Comparison of ENCODE assay signal across 10 cellular contexts in the genomic region with DNA sequence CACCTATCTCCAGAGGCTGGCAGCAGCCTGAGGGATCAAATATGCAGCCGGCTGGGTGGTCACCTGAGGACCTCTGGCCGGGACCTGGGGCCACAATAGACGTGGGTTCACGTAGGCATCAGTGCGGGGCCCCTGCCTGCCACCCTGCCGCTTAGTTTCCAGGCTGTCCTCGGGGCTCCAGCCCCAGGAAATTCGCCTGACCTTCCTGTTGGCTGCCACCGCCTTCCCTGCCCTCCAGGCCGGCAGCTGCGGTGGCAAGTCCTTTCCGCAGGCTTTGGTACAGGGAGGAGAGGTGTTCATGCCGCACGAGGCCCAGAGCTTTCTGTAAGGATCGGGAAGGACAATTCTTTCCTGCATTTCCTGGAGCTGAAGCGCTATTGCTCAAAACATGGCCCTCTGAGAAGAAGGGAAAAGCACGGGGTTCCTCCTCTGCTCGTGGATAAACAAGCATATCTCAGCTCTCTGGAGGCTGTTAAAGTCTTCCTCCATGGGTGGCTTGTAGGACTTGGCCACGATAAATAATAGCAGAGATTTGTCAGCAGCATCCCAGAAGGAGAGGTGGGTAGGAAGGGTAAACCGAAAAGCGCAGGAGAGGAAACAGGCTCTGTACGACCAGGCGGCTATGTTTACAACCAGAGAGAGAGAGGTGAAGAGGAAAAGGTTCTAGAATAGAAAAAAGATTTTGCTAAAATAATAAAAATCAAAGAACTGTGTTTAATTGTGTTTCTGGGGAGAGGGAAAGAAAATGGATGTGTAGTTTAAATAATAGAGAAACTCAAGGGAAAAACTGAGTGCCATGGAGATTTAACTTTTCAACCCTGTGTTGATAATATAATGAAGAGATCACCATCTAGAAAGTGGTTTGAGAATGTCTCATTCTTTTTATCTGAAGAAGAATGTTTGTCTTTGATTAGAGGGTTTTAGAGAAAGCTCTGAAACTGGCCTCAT. TPM values are rescaled to one million over a fixed set of nuclear protein-coding genes. Genes with fewer than 3 reads are reported as not detected.
DNase-seq lines count a peak whose midpoint lies in the region; ATAC-seq and TF ChIP-seq lines count a peak whose summit lies in the region.
"Had no signal": no experiment of that assay in that cellular context is flagged by ENCODE, and none has a peak within 500 bp of the region (broad histone marks: within the 10 kb centered on the region; RNA-seq: fewer than 3 reads in every experiment).

No MANE protein-coding gene starts in this region.

- H3K79me2 ChIP-seq in GM23248 (ENCODE audit: insufficient read depth) (peaks cover 65% of the 10 kb centered on the region), mammary epithelial cell (ENCODE audit: insufficient read depth, low read length) (peaks cover 87% of the 10 kb centered on the region)

- no peaks in the 10 kb centered on the region for H3K36me3 Mint-ChIP-seq in activated naive CD8-positive, alpha-beta T cell treated with anti-CD3 and anti-CD28 coated beads, Interleukin-2, amount 50 U/mL, for 24 hours (ENCODE audit: low read depth)

- H3K27me3 Mint-ChIP-seq in activated naive CD8-positive, alpha-beta T cell treated with anti-CD3 and anti-CD28 coated beads, Interleukin-2, amount 50 U/mL, for 24 hours, result peaks cover 68% of the 10 kb centered on the region

- peaks cover 13% of the 10 kb centered on the region; the same call in 1 of the 2 replicates for H3F3A ChIP-seq in GM23248 (ENCODE audit: insufficient read depth)

- no peak for DNase-seq in GM23248
- no peak for DNase-seq in mammary epithelial cell
- DNase-seq in kidney epithelial cell (ENCODE audit: low read depth), result no peak
- DNase-seq in SHP77 (lab: John Stamatoyannopoulos, UW), result no peak
- DNase-seq in hippocampal formation (lab: John Stamatoyannopoulos, UW), result no peak
- no peak for DNase-seq in activated naive CD8-positive, alpha-beta T cell treated with anti-CD3 and anti-CD28 coated beads, Interleukin-2, amount 50 U/mL, for 24 hours
- no peak for DNase-seq in COR-L47 (lab: John Stamatoyannopoulos, UW)
- DNase-seq: activated T-cell treated with anti-CD3 and anti-CD28 coated beads, Interleukin-2, amount 50 U/mL, for 24 hours had no signal

- WGBS in GM23248 (ENCODE audit: low coverage in 1 of 2, low lambda C conversion rate in 2 of 2, missing lambda C conversion rate in 2 of 2), 2 experiments, result 89% methylated on average over 21 to 23 of the region's 23 CpGs
- 44% methylated on average over 14 of the region's 23 CpGs for WGBS in mammary epithelial cell (ENCODE audit: low coverage, missing lambda C conversion rate)

- dilution Hi-C loops in mammary epithelial cell (cut with HindIII; ENCODE audit: low sequenced_read_pairs), result no loop called here

- BruUV-seq in mammary epithelial cell (replicated peaks; lab: Mats Ljungman, UMichigan), result no TSS peak

- no peaks in the 10 kb centered on the region for H3K9me3 Mint-ChIP-seq in activated naive CD8-positive, alpha-beta T cell treated with anti-CD3 and anti-CD28 coated beads, Interleukin-2, amount 50 U/mL, for 24 hours
- H3K9me3 Mint-ChIP-seq: activated T-cell treated with anti-CD3 and anti-CD28 coated beads, Interleukin-2, amount 50 U/mL, for 24 hours had no signal

- no peak for TF ChIP-seq CTCF in mammary epithelial cell (conservative IDR thresholded peaks at IDR 0.05 in 1 of 2, IDR thresholded peaks at IDR 0.05 in 1 of 2; ENCODE audit: extremely low read depth in 1 of 2, insufficient read depth in 1 of 2, low read depth in 1 of 2, low read length in 2 of 2)
- TF ChIP-seq CTCF in kidney epithelial cell (IDR thresholded peaks at IDR 0.05; ENCODE audit: insufficient read depth, low read length, poor library complexity, severe bottlenecking), result no peak

- peaks cover 25% of the 10 kb centered on the region for H3K4me1 ChIP-seq in GM23248 (ENCODE audit: insufficient read depth)
- H3K4me1 ChIP-seq in mammary epithelial cell (ENCODE audit: insufficient read depth, low read length), result peaks cover 46% of the 10 kb centered on the region
- peaks cover 44% of the 10 kb centered on the region for H3K4me1 ChIP-seq in skeletal muscle satellite cell (ENCODE audit: control insufficient read depth, insufficient read depth, low read length)

- intact Hi-C loops in mammary epithelial cell (cut with micrococcal nuclease), result no loop called here

- H3K36me3 ChIP-seq in GM23248 (ENCODE audit: low read depth) (peaks cover 4% of the 10 kb centered on the region; the same call in 1 of the 2 replicates), mammary epithelial cell (ENCODE audit: insufficient read depth, low read length) (no peaks in the 10 kb centered on the region), kidney epithelial cell (ENCODE audit: control insufficient read depth, insufficient read depth, low read length) (peaks cover 5% of the 10 kb centered on the region), skeletal muscle satellite cell (ENCODE audit: insufficient read depth, low read length) (peaks cover 38% of the 10 kb centered on the region)
- H3K36me3 ChIP-seq: BLaER1 treated with 17β-estradiol and CSF1 and Interleukin-3, amounts not matched to agents 10 nM and 100 nM had no signal

- peak overlapping the region; percentile 60 for H3K27ac ChIP-seq in GM23248
- H3K27ac ChIP-seq in mammary epithelial cell (ENCODE audit: insufficient read depth, low read depth, low read length), result no peak overlapping the region
- H3K27ac ChIP-seq: BLaER1 treated with 17β-estradiol and CSF1 and Interleukin-3, amounts not matched to agents 10 nM and 100 nM had no signal

- peak overlapping the region; percentile 33 for H3K4me2 ChIP-seq in GM23248 (ENCODE audit: unreplicated experiment)
- H3K4me2 ChIP-seq in mammary epithelial cell (ENCODE audit: insufficient read depth, low read depth, low read length), result peak overlapping the region; percentile 67
- peak overlapping the region; percentile 52 for H3K4me2 ChIP-seq in skeletal muscle satellite cell (ENCODE audit: low read length)
- H3K4me2 ChIP-seq: BLaER1 treated with 17β-estradiol and CSF1 and Interleukin-3, amounts not matched to agents 10 nM and 100 nM had no signal

- H3K9ac ChIP-seq in GM23248, result peak overlapping the region; percentile 4; the same call in 1 of the 2 replicates
- no peak overlapping the region for H3K9ac ChIP-seq in mammary epithelial cell (ENCODE audit: insufficient read depth, low read length)
- peak overlapping the region; percentile 18 for H3K9ac ChIP-seq in skeletal muscle satellite cell (ENCODE audit: low read depth, low read length)
- H3K9ac ChIP-seq: BLaER1 treated with 17β-estradiol and CSF1 and Interleukin-3, amounts not matched to agents 10 nM and 100 nM had no signal

- H4K20me1 ChIP-seq in GM23248 (ENCODE audit: insufficient read depth) (no peaks in the 10 kb centered on the region), mammary epithelial cell (ENCODE audit: insufficient read depth, low read length) (no peaks in the 10 kb centered on the region)

- no peaks in the 10 kb centered on the region for H3K27me3 ChIP-seq in GM23248 (replicated peaks; ENCODE audit: insufficient read depth)
- H3K27me3 ChIP-seq in mammary epithelial cell (ENCODE audit: insufficient read depth, low read length), result no peaks in the 10 kb centered on the region
- no peaks in the 10 kb centered on the region for H3K27me3 ChIP-seq in kidney epithelial cell (ENCODE audit: control insufficient read depth, insufficient read depth, low read length)
- no peaks in the 10 kb centered on the region for H3K27me3 ChIP-seq in skeletal muscle satellite cell (ENCODE audit: control insufficient read depth, insufficient read depth, low read length)

- in situ Hi-C loops in GM23248 (cut with MboI), result no loop called here
- in situ Hi-C loops in mammary epithelial cell (cut with MboI; ENCODE audit: low sequenced_read_pairs in 2 of 2), result no loop called here

- no peak overlapping the region for H3K4me3 Mint-ChIP-seq in activated naive CD8-positive, alpha-beta T cell treated with anti-CD3 and anti-CD28 coated beads, Interleukin-2, amount 50 U/mL, for 24 hours
- H3K4me3 Mint-ChIP-seq: activated T-cell treated with anti-CD3 and anti-CD28 coated beads, Interleukin-2, amount 50 U/mL, for 24 hours had no signal

- H2AFZ ChIP-seq in GM23248, result no peak overlapping the region
- H2AFZ ChIP-seq in mammary epithelial cell (ENCODE audit: low read depth, low read length), result peak overlapping the region; percentile 67

- H3K9me3 ChIP-seq in GM23248 (ENCODE audit: low read depth), result no peaks in the 10 kb centered on the region
- no peaks in the 10 kb centered on the region for H3K9me3 ChIP-seq in mammary epithelial cell (replicated peaks; ENCODE audit: insufficient read depth, low read length)
- H3K9me3 ChIP-seq in skeletal muscle satellite cell (replicated peaks; ENCODE audit: low read length), result no peaks in the 10 kb centered on the region

- no peak overlapping the region for H3K27ac Mint-ChIP-seq in activated naive CD8-positive, alpha-beta T cell treated with anti-CD3 and anti-CD28 coated beads, Interleukin-2, amount 50 U/mL, for 24 hours
- H3K27ac Mint-ChIP-seq: activated T-cell treated with anti-CD3 and anti-CD28 coated beads, Interleukin-2, amount 50 U/mL, for 24 hours had no signal

- no peak for ATAC-seq in activated naive CD8-positive, alpha-beta T cell treated with anti-CD3 and anti-CD28 coated beads, Interleukin-2, amount 50 U/mL, for 24 hours

- peaks cover 6% of the 10 kb centered on the region for H3K4me1 Mint-ChIP-seq in activated naive CD8-positive, alpha-beta T cell treated with anti-CD3 and anti-CD28 coated beads, Interleukin-2, amount 50 U/mL, for 24 hours

- CTCF ChIA-PET in mammary epithelial cell (lab: Charles Lee; ENCODE audit: low non-redundant PET), result no interaction called here

- H3K4me3 ChIP-seq in GM23248, result no peak overlapping the region
- no peak overlapping the region for H3K4me3 ChIP-seq in mammary epithelial cell (replicated peaks in 1 of 3; ENCODE audit: insufficient read depth in 1 of 3, low read depth in 2 of 3, low read length in 3 of 3)
- peak overlapping the region; percentile 7 for H3K4me3 ChIP-seq in kidney epithelial cell (ENCODE audit: low read depth, low read length)
- H3K4me3 ChIP-seq in skeletal muscle satellite cell (ENCODE audit: low read length), result no peak overlapping the region
- H3K4me3 ChIP-seq: BLaER1 treated with 17β-estradiol and CSF1 and Interleukin-3, amounts not matched to agents 10 nM and 100 nM had no signal

- H3K9me2 ChIP-seq in GM23248 (ENCODE audit: insufficient read depth), result no peaks in the 10 kb centered on the region

RNA-seq across cellular contexts. Expression of a gene that starts 4.9 kb away (rescaled TPM):
- total RNA-seq in GM23248 (2014; rRNA removed; shearing (Covaris generic)), result 455 and 524 TPM in 2 replicates
- polyA plus RNA-seq in GM23248 (2016; fragmentation: Nextera tagmentation; extraction: Ambion mirVana) (137 and 146 TPM in 2 replicates), mammary epithelial cell (119 TPM)
- total RNA-seq in mammary epithelial cell (10 to 100 TPM; 74.9 to 94.2 TPM), kidney epithelial cell (1,736 and 1,860 TPM in 2 replicates)
- polyA minus RNA-seq in mammary epithelial cell, result 78.3 TPM
- 75.5 and 113 TPM in 2 replicates for total RNA-seq in skeletal muscle satellite cell (2012; rRNA removed)

RNA-seq across cellular contexts. Expression of a gene that starts 5.0 kb away (rescaled TPM):
- total RNA-seq in GM23248 (2014; rRNA removed; shearing (Covaris generic)), result 519 and 549 TPM in 2 replicates
- polyA plus RNA-seq in GM23248 (2016; fragmentation: Nextera tagmentation; extraction: Ambion mirVana) (183 and 184 TPM in 2 replicates), mammary epithelial cell (28.1 TPM)
- total RNA-seq in mammary epithelial cell (10 to 100 TPM; 40.9 to 89.0 TPM), kidney epithelial cell (1,018 and 1,045 TPM in 2 replicates)
- 57.7 TPM for polyA minus RNA-seq in mammary epithelial cell
- total RNA-seq in skeletal muscle satellite cell (2012; rRNA removed), result 112 and 149 TPM in 2 replicates
